ENCODE assay signal across 21 cellular contexts in genomic region chr12:21483531-21483930, GRCh38. TPM values are rescaled to one million over a fixed set of nuclear protein-coding genes. Genes with fewer than 3 reads are reported as not detected.
DNase-seq lines count a peak whose midpoint lies in the region; ATAC-seq and TF ChIP-seq lines count a peak whose summit lies in the region.
"Had no signal": no experiment of that assay in that cellular context is flagged by ENCODE, and none has a peak within 500 bp of the region (broad histone marks: within the 10 kb centered on the region; RNA-seq: fewer than 3 reads in every experiment).

No MANE protein-coding gene starts in this region.

- no peak overlapping the region for H3K27ac ChIP-seq in foreskin keratinocyte
- H3K27ac ChIP-seq: pancreas, right lobe of liver, suprapubic skin had no signal

- ATAC-seq in HG02571 (IDR thresholded peaks at IDR 0.05; ENCODE audit: unreplicated experiment) (peak; percentile 82), GM19035 (IDR thresholded peaks at IDR 0.05; ENCODE audit: unreplicated experiment) (no peak), foreskin keratinocyte (no peak)
- ATAC-seq: GM12878, left colon, pancreas, right lobe of liver had no signal

- no peak for TF ChIP-seq CTCF in foreskin keratinocyte (conservative IDR thresholded peaks at IDR 0.05)

- no peaks in the 10 kb centered on the region for H3K4me1 ChIP-seq in foreskin keratinocyte
- H3K4me1 ChIP-seq: pancreas, right lobe of liver, suprapubic skin had no signal

- no peaks in the 10 kb centered on the region for H3K27me3 ChIP-seq in foreskin keratinocyte
- H3K27me3 ChIP-seq: pancreas, right lobe of liver, suprapubic skin had no signal

- DNase-seq in NCI-H1436 (lab: John Stamatoyannopoulos, UW) (peak; percentile 52), NCI-H2171 (lab: John Stamatoyannopoulos, UW) (peak; percentile 29), SHP77 treated with DMSO at 0.1 percent for 48 hours (lab: John Stamatoyannopoulos, UW) (peak; percentile 0), NK-92 (lab: John Stamatoyannopoulos, UW; ENCODE audit: unreplicated experiment) (no peak), SW480 (ENCODE audit: low spot score) (no peak), foreskin keratinocyte (no peak)
- DNase-seq: activated CD4-positive, alpha-beta memory T cell treated with anti-CD3 and anti-CD28 coated beads, Interleukin-2, amount 10 ng/mL, durations not matched to agents 7 days and 5 days; activated CD4-positive, CD25-positive, alpha-beta regulatory T cell; activated naive CD4-positive, alpha-beta T cell; activated T-cell treated with anti-CD3 and anti-CD28 coated beads, Interleukin-2, amount 50 U/mL, for 1 hour; amniotic stem cell; cortex of kidney; Karpas-422; left colon; pancreas; right lobe of liver; SK-N-SH had no signal

RNA-seq across cellular contexts. Expression of gene RECQL, which starts 17.9 kb away (rescaled TPM):
- 65.3 and 69.5 TPM in 2 replicates for total RNA-seq in foreskin keratinocyte
- polyA plus RNA-seq in foreskin keratinocyte: 16.7 and 18.0 TPM in 2 replicates

RNA-seq across cellular contexts. Expression of gene GOLT1B, which starts 18.1 kb away (rescaled TPM):
- total RNA-seq in foreskin keratinocyte: 33.9 and 41.9 TPM in 2 replicates
- 20.2 and 24.6 TPM in 2 replicates for polyA plus RNA-seq in foreskin keratinocyte

RNA-seq across cellular contexts. Expression of gene SPX, which starts 42.6 kb away (rescaled TPM):
- 0.18 and 0.31 TPM in 2 replicates for total RNA-seq in foreskin keratinocyte
- 0.16 TPM in 2 replicates for polyA plus RNA-seq in foreskin keratinocyte
- total RNA-seq: GM12878, left colon had no signal
- polyA plus RNA-seq: SK-N-SH had no signal

RNA-seq across cellular contexts. Expression of gene PYROXD1, which starts 46.1 kb away (rescaled TPM):
- total RNA-seq in foreskin keratinocyte: 12.8 and 16.9 TPM in 2 replicates
- 5.1 and 6.3 TPM in 2 replicates for polyA plus RNA-seq in foreskin keratinocyte

Comparison
In these comparisons a context has a peak if more than half of its experiments do, and no peak if none do; other contexts are left out.
1. DNase-seq: peak in NCI-H1436 (single experiment), NCI-H2171 (single experiment) and SHP77 treated with DMSO at 0.1 percent for 48 hours (single experiment); none in NK-92 (single experiment), SW480 (single experiment) and foreskin keratinocyte (0 of 2).